ENCODE assay signal across 7 cellular contexts in genomic region chr5:145166173-145166572, GRCh38.
"Had no signal": no experiment of that assay in that cellular context is flagged by ENCODE, and none has a peak within 500 bp of the region (broad histone marks: within the 10 kb centered on the region; RNA-seq: fewer than 3 reads in every experiment).

No MANE protein-coding gene starts in this region.

- H3K4me1 Mint-ChIP-seq: GM23338 had no signal

- H3K4me2 ChIP-seq: GM23338 had no signal

- H2AFZ ChIP-seq: GM23338 had no signal

- H3K9me3 Mint-ChIP-seq: GM23338, H9, HFFc6 had no signal

- H3K4me3 Mint-ChIP-seq: GM23338, H9, HFFc6 had no signal

- H3K27ac Mint-ChIP-seq: GM23338, H9, HFFc6 had no signal

- H3K4me3 ChIP-seq: GM23338, K562 had no signal

- DNase-seq: H9, HCEC 1CT, HFFc6, IMR-90, KG1 had no signal
